ENCODE assay signal across 22 cellular contexts in genomic region chr22:22872722-22873708, GRCh38. TPM values are rescaled to one million over a fixed set of nuclear protein-coding genes. Genes with fewer than 3 reads are reported as not detected.
DNase-seq lines count a peak whose midpoint lies in the region; FAIRE-seq and TF ChIP-seq lines count a peak whose summit lies in the region.
"Had no signal": no experiment of that assay in that cellular context is flagged by ENCODE, and none has a peak within 500 bp of the region (broad histone marks: within the 10 kb centered on the region; RNA-seq: fewer than 3 reads in every experiment).

No MANE protein-coding gene starts in this region.

- TF ChIP-seq CTCF in OCI-LY1 (IDR thresholded peaks at IDR 0.05; ENCODE audit: low read length), result no peak

- DNase-seq in activated CD8-positive, alpha-beta memory T cell treated with anti-CD3 and anti-CD28 coated beads, Interleukin-2, amount 50 U/mL, for 48 hours, result peak; percentile 13
- DNase-seq in activated CD8-positive, alpha-beta memory T cell treated with anti-CD3 and anti-CD28 coated beads, Interleukin-2, amount 50 U/mL, for 4 hours, result no peak
- DNase-seq in mesenteric fat pad (ENCODE audit: low spot score), result peak; percentile 47
- DNase-seq in urothelium cell line (ENCODE audit: low spot score), result no peak
- DNase-seq in superior temporal gyrus (ENCODE audit: extremely low spot score), result no peak
- DNase-seq in CD8-positive, alpha-beta memory T cell, result no peak
- DNase-seq in putamen (ENCODE audit: low spot score), result no peak
- DNase-seq: AML-193, GM23248, HCEC 1CT, IMR-90, NCI-H1694, NCI-H2081, NCI-H2171, NCI-H524 treated with DMSO at 0.1 percent for 48 hours, NCI-H82, Peyer's patch, SJCRH30 had no signal

- no peaks in the 10 kb centered on the region for H3K9me3 ChIP-seq in OCI-LY1 (ENCODE audit: low read length)
- no peaks in the 10 kb centered on the region for H3K9me3 ChIP-seq in CD8-positive, alpha-beta memory T cell (ENCODE audit: low read length)
- H3K9me3 ChIP-seq: SJCRH30 had no signal

- no peak overlapping the region for H3K4me3 ChIP-seq in OCI-LY1 (ENCODE audit: low read depth, low read length, poor library complexity, severe bottlenecking)
- no peak overlapping the region for H3K4me3 ChIP-seq in CD8-positive, alpha-beta memory T cell (ENCODE audit: low read length)
- H3K4me3 ChIP-seq: GM23248, Peyer's patch, SJCRH30 had no signal

- H3K27ac ChIP-seq in OCI-LY1 (ENCODE audit: low read depth, low read length, poor library complexity, severe bottlenecking), result peak overlapping the region; percentile 100
- no peak overlapping the region for H3K27ac ChIP-seq in CD8-positive, alpha-beta memory T cell (ENCODE audit: low read depth, low read length)
- H3K27ac ChIP-seq: GM23248, Peyer's patch, SJCRH30 had no signal

- H3K79me2 ChIP-seq in OCI-LY1 (ENCODE audit: insufficient read depth, low read length), result no peaks in the 10 kb centered on the region

- no peak overlapping the region; the same call in 1 of the 2 replicates for H3K4me2 ChIP-seq in OCI-LY1 (ENCODE audit: low read length)

- peaks cover 18 to 32% (median 27%) of the 10 kb centered on the region in 3 donors for H3K4me1 Mint-ChIP-seq in CD8-positive, alpha-beta memory T cell

- no peaks in the 10 kb centered on the region for H3K9me2 ChIP-seq in OCI-LY1 (ENCODE audit: low read depth, low read length)

- POLR2A ChIA-PET in CD8-positive, alpha-beta memory T cell (lab: Charles Lee), result interaction anchor here (0.6 kb wide), 2 partner anchors 7 to 269 kb away, joined by 3 to 4 read pairs; no protein-coding TSS in a partner anchor

- H3K9me3 Mint-ChIP-seq in CD8-positive, alpha-beta memory T cell, result peaks cover 4 to 23% (median 17%) of the 10 kb centered on the region in 5 donors

- H3K4me1 ChIP-seq in OCI-LY1 (ENCODE audit: insufficient read depth, low read length, severe bottlenecking), result peaks cover 64% of the 10 kb centered on the region
- H3K4me1 ChIP-seq in CD8-positive, alpha-beta memory T cell (ENCODE audit: insufficient read depth, low read length), result no peaks in the 10 kb centered on the region
- H3K4me1 ChIP-seq: Peyer's patch had no signal

- no peak overlapping the region for H3K9ac ChIP-seq in OCI-LY1 (ENCODE audit: low read length)
- H3K9ac ChIP-seq: GM23248 had no signal

- H4K20me1 ChIP-seq in OCI-LY1 (ENCODE audit: insufficient read depth, low read length), result no peaks in the 10 kb centered on the region

- H3K27me3 Mint-ChIP-seq in CD8-positive, alpha-beta memory T cell, result peaks cover 0 to 4% of the 10 kb centered on the region in 2 donors

- CTCF ChIA-PET in CD8-positive, alpha-beta memory T cell (lab: Charles Lee), result interaction anchor here (1.0 to 4.1 kb wide), 7 partner anchors 11 to 119 kb away, joined by 3 to 27 read pairs (median 12); no protein-coding TSS in a partner anchor

- H3K36me3 ChIP-seq in OCI-LY1 (ENCODE audit: insufficient read depth, low read length), result no peaks in the 10 kb centered on the region
- no peaks in the 10 kb centered on the region for H3K36me3 ChIP-seq in CD8-positive, alpha-beta memory T cell (ENCODE audit: insufficient read depth, low read length)
- H3K36me3 ChIP-seq: Peyer's patch, SJCRH30 had no signal

- H3K36me3 Mint-ChIP-seq in CD8-positive, alpha-beta memory T cell, result peaks cover 4 to 40% (median 7%) of the 10 kb centered on the region in 3 donors

- H3K27me3 ChIP-seq in OCI-LY1 (ENCODE audit: insufficient read depth, low read length), result no peaks in the 10 kb centered on the region
- H3K27me3 ChIP-seq in CD8-positive, alpha-beta memory T cell (ENCODE audit: insufficient read depth, low read length, poor library complexity, severe bottlenecking), result no peaks in the 10 kb centered on the region
- H3K27me3 ChIP-seq: Peyer's patch, SJCRH30 had no signal

- H3K27ac Mint-ChIP-seq in CD8-positive, alpha-beta memory T cell, result peak overlapping the region in 1 of 8 donors; percentile 21

- no peak overlapping the region for H2AFZ ChIP-seq in OCI-LY1 (ENCODE audit: low read length)
- H2AFZ ChIP-seq: GM23248 had no signal

- H3K4me3 Mint-ChIP-seq in CD8-positive, alpha-beta memory T cell, result no peak overlapping the region

- FAIRE-seq in urothelium cell line (lab: Jason Lieb, UNC), result peak; percentile 85

- H3F3A ChIP-seq in OCI-LY1 (ENCODE audit: insufficient read depth, low read length), result no peaks in the 10 kb centered on the region

RNA-seq across cellular contexts. Expression of gene IGLL5, which starts 14.6 kb away (rescaled TPM):
- not detected for total RNA-seq in mesenteric fat pad
- total RNA-seq in CD8-positive, alpha-beta memory T cell, result not detected
- not detected for polyA plus RNA-seq in CD8-positive, alpha-beta memory T cell
- total RNA-seq: A172, GM23248, IMR-90, MCF 10A had no signal
- polyA plus RNA-seq: AG04450, GM23248, IMR-90 had no signal

Comparison
In these comparisons a context has a peak if more than half of its experiments do, and no peak if none do; other contexts are left out.
1. DNase-seq: peak in activated CD8-positive, alpha-beta memory T cell treated with anti-CD3 and anti-CD28 coated beads, Interleukin-2, amount 50 U/mL, for 48 hours (single experiment) and mesenteric fat pad (single experiment); none in activated CD8-positive, alpha-beta memory T cell treated with anti-CD3 and anti-CD28 coated beads, Interleukin-2, amount 50 U/mL, for 4 hours (single experiment), urothelium cell line (single experiment), superior temporal gyrus (single experiment), CD8-positive, alpha-beta memory T cell (0 of 5) and putamen (single experiment).